Comparison of ENCODE assay signal across 27 cellular contexts in genomic region chr7:11847336-11847735, GRCh38. TPM values are rescaled to one million over a fixed set of nuclear protein-coding genes. Genes with fewer than 3 reads are reported as not detected.
DNase-seq lines count a peak whose midpoint lies in the region; ATAC-seq and TF ChIP-seq lines count a peak whose summit lies in the region.
"Had no signal": no experiment of that assay in that cellular context is flagged by ENCODE, and none has a peak within 500 bp of the region (broad histone marks: within the 10 kb centered on the region; RNA-seq: fewer than 3 reads in every experiment).

No MANE protein-coding gene starts in this region.

- H3K9ac ChIP-seq in smooth muscle cell (ENCODE audit: low read depth) = no peak overlapping the region
- H3K9ac ChIP-seq: KMS-11 had no signal

- DNase-seq in right cardiac atrium = no peak
- no peak for DNase-seq in right atrium auricular region (ENCODE audit: low spot score)
- DNase-seq in NCI-H345 treated with DMSO at 0.1 percent for 48 hours (lab: John Stamatoyannopoulos, UW; ENCODE audit: unreplicated experiment) = peak; percentile 30
- DNase-seq in choroid plexus epithelial cell (ENCODE audit: low read depth) = peak; percentile 69
- no peak for DNase-seq in smooth muscle cell (lab: John Stamatoyannopoulos, UW; ENCODE audit: unreplicated experiment)
- DNase-seq in stomach = no peak
- no peak for DNase-seq in DMS79 (lab: John Stamatoyannopoulos, UW)
- DNase-seq: activated CD4-positive, alpha-beta memory T cell treated with anti-CD3 and anti-CD28 coated beads, Interleukin-2, amount 10 ng/mL, durations not matched to agents 7 days and 5 days; activated CD4-positive, CD25-positive, alpha-beta regulatory T cell; activated naive CD4-positive, alpha-beta T cell treated with Interleukin-2 at 50 U/mL for 16 hours; activated T-cell treated with anti-CD3 and anti-CD28 coated beads, Interleukin-2, amount 50 U/mL, for 1 hour; amygdala; effector CD8-positive, alpha-beta T cell; GF-D8; GOT3; left ventricle myocardium superior; NCI-H1048; NK-92 treated with Interleukin-12 subunit alpha and Interleukin-12 subunit beta, amount 100 ng/mL, for 24 hours; small intestine; stimulated activated CD4-positive, alpha-beta T cell treated with anti-CD3 and anti-CD28 coated beads, Interleukin-2, amount 100 ng/mL, for 48 hours; stimulated activated naive CD8-positive, alpha-beta T cell treated with anti-CD3 and anti-CD28 coated beads, Interleukin-15, Interleukin-2, amounts not matched to agents 100 U/mL and 50 U/mL, for 24 hours; tibial artery had no signal

- H3K9me3 ChIP-seq in right cardiac atrium (ENCODE audit: control insufficient read depth, low read length) (no peaks in the 10 kb centered on the region), right atrium auricular region (no peaks in the 10 kb centered on the region), smooth muscle cell (replicated peaks; ENCODE audit: low read depth) (no peaks in the 10 kb centered on the region), stomach (no peaks in the 10 kb centered on the region)
- H3K9me3 ChIP-seq: esophagus muscularis mucosa, prostate gland, tibial artery had no signal

- no peaks in the 10 kb centered on the region for H3K27me3 ChIP-seq in right cardiac atrium (ENCODE audit: control insufficient read depth, insufficient read depth)
- H3K27me3 ChIP-seq in right atrium auricular region = no peaks in the 10 kb centered on the region
- peaks cover 4% of the 10 kb centered on the region for H3K27me3 ChIP-seq in smooth muscle cell (ENCODE audit: low read depth)
- no peaks in the 10 kb centered on the region for H3K27me3 ChIP-seq in stomach
- H3K27me3 ChIP-seq: esophagus muscularis mucosa, tibial artery had no signal

- H3K27ac ChIP-seq in right cardiac atrium (ENCODE audit: low read length) = no peak overlapping the region
- H3K27ac ChIP-seq in right atrium auricular region = no peak overlapping the region
- H3K27ac ChIP-seq in smooth muscle cell (ENCODE audit: low read depth) = no peak overlapping the region
- no peak overlapping the region for H3K27ac ChIP-seq in stomach
- H3K27ac ChIP-seq: esophagus muscularis mucosa, KMS-11, prostate gland, tibial artery had no signal

- no peak for TF ChIP-seq POLR2A in stomach (IDR thresholded peaks at IDR 0.05)

- no peaks in the 10 kb centered on the region for H3K4me1 ChIP-seq in right cardiac atrium (ENCODE audit: control insufficient read depth, insufficient read depth, low read length)
- no peaks in the 10 kb centered on the region for H3K4me1 ChIP-seq in right atrium auricular region
- no peaks in the 10 kb centered on the region for H3K4me1 ChIP-seq in smooth muscle cell (ENCODE audit: low read depth)
- H3K4me1 ChIP-seq in stomach = no peaks in the 10 kb centered on the region
- H3K4me1 ChIP-seq: esophagus muscularis mucosa, prostate gland, tibial artery had no signal

- H3F3A ChIP-seq in smooth muscle cell (ENCODE audit: low read depth) = no peaks in the 10 kb centered on the region

- peak overlapping the region; percentile 42 for H3K4me3 ChIP-seq in right cardiac atrium (ENCODE audit: low read length)
- no peak overlapping the region for H3K4me3 ChIP-seq in right atrium auricular region
- peak overlapping the region; percentile 45 for H3K4me3 ChIP-seq in choroid plexus epithelial cell (ENCODE audit: low read depth, low read length)
- H3K4me3 ChIP-seq in smooth muscle cell = no peak overlapping the region
- H3K4me3 ChIP-seq in stomach = peak overlapping the region in 1 of 4 donors; percentile 13
- H3K4me3 ChIP-seq: esophagus muscularis mucosa, prostate gland, tibial artery had no signal

- H3K79me2 ChIP-seq in smooth muscle cell (ENCODE audit: low read depth) = no peaks in the 10 kb centered on the region

- intact Hi-C loops in right cardiac atrium (cut with DNase I) = no loop called here
- intact Hi-C loops in stomach (cut with DNase I; ENCODE audit: low total_unique reads) = no loop called here

- peak overlapping the region; percentile 13 for H2AFZ ChIP-seq in smooth muscle cell (ENCODE audit: low read depth)

- TF ChIP-seq CTCF in right atrium auricular region (IDR thresholded peaks at IDR 0.05) (no peak), choroid plexus epithelial cell (conservative IDR thresholded peaks at IDR 0.05; ENCODE audit: low read depth, low read length) (no peak), smooth muscle cell (IDR thresholded peaks at IDR 0.05; ENCODE audit: borderline replicate concordance, insufficient read depth, poor library complexity, severe bottlenecking) (no peak), stomach (IDR thresholded peaks at IDR 0.05) (no peak)

- no peaks in the 10 kb centered on the region for H3K36me3 ChIP-seq in right atrium auricular region
- H3K36me3 ChIP-seq in smooth muscle cell (ENCODE audit: low read depth) = peaks cover under 1% of the 10 kb centered on the region
- H3K36me3 ChIP-seq in stomach = no peaks in the 10 kb centered on the region
- H3K36me3 ChIP-seq: esophagus muscularis mucosa, prostate gland, tibial artery had no signal

- no peaks in the 10 kb centered on the region for H4K20me1 ChIP-seq in smooth muscle cell (ENCODE audit: low read depth)

- no peak for TF ChIP-seq EP300 in stomach (IDR thresholded peaks at IDR 0.05)

- no peak for ATAC-seq in right cardiac atrium
- ATAC-seq in HG03045 (IDR thresholded peaks at IDR 0.05; ENCODE audit: unreplicated experiment) = no peak
- ATAC-seq: left ventricle myocardium superior; stimulated activated naive CD8-positive, alpha-beta T cell treated with anti-CD3 and anti-CD28 coated beads, Interleukin-15, Interleukin-2, amounts not matched to agents 100 U/mL and 50 U/mL, for 24 hours had no signal

- no peak overlapping the region for H3K4me2 ChIP-seq in smooth muscle cell
- H3K4me2 ChIP-seq: KMS-11 had no signal

- WGBS in right cardiac atrium = 27% methylated on average over 2 of the region's 2 CpGs
- WGBS in smooth muscle cell (ENCODE audit: low lambda C conversion rate) = 56% methylated on average over 2 of the region's 2 CpGs
- WGBS in stomach, 5 donors = 29 to 36% (median 33%) methylated on average over 2 of the region's 2 CpGs

RNA-seq across cellular contexts. Expression of gene THSD7A, which starts 15.3 kb away (rescaled TPM):
- 1 to 10 TPM; 2.2 to 3.6 (median 2.4) TPM for total RNA-seq in right cardiac atrium
- polyA plus RNA-seq in right cardiac atrium = 0.34 TPM
- 1 to 10 TPM in 1 of 2 donors, under 1 TPM in 1; 0.85 to 2.9 TPM for total RNA-seq in right atrium auricular region
- total RNA-seq in smooth muscle cell = 1.7 and 2.7 TPM in 2 replicates
- 1.7 and 3.7 TPM in 2 replicates for polyA plus RNA-seq in smooth muscle cell
- total RNA-seq in stomach = 10 to 100 TPM in 1 of 5 donors, 1 to 10 TPM in 2, under 1 TPM in 1, not detected in 1; 0.29 to 13.2 (median 2.1) TPM
- polyA plus RNA-seq in stomach = under 1 TPM; 0.06 to 0.46 (median 0.28) TPM
- total RNA-seq: activated CD4-positive, alpha-beta memory T cell treated with anti-CD3 and anti-CD28 coated beads, Interleukin-2, amount 10 ng/mL, durations not matched to agents 7 days and 5 days; HT-29 had no signal

Comparison
In these comparisons a context has a peak if more than half of its experiments do, and no peak if none do; other contexts are left out.
1. H3K4me3 ChIP-seq: peak in right cardiac atrium (single experiment) and choroid plexus epithelial cell (single experiment); none in right atrium auricular region (0 of 2) and smooth muscle cell (single experiment).
2. DNase-seq: peak in NCI-H345 treated with DMSO at 0.1 percent for 48 hours (single experiment) and choroid plexus epithelial cell (single experiment); none in right cardiac atrium (0 of 3), right atrium auricular region (single experiment), smooth muscle cell (single experiment), stomach (single experiment) and DMS79 (single experiment).